15 cellular contexts compared by ENCODE assay signal in genomic region chr11:116953525-116954284, GRCh38.
"Had no signal": no experiment of that assay in that cellular context is flagged by ENCODE, and none has a peak within 500 bp of the region (broad histone marks: within the 10 kb centered on the region; RNA-seq: fewer than 3 reads in every experiment).

No MANE protein-coding gene starts in this region.

- H3K27me3 Mint-ChIP-seq: activated CD4-positive, alpha-beta memory T cell treated with anti-CD3 and anti-CD28 coated beads, Interleukin-2, amount 10 ng/mL, durations not matched to agents 7 days and 5 days; activated naive CD4-positive, alpha-beta T cell treated with anti-CD3 and anti-CD28 coated beads, Interleukin-2, amount 10 ng/mL, durations not matched to agents 7 days and 5 days; stimulated activated naive CD8-positive, alpha-beta T cell treated with anti-CD3 and anti-CD28 coated beads, Interleukin-15, Interleukin-2, amounts not matched to agents 100 ng/mL and 50 ng/mL, for 24 hours had no signal

- H3K4me3 ChIP-seq: ovary, upper lobe of right lung had no signal

- H3K4me1 ChIP-seq: upper lobe of right lung had no signal

- ATAC-seq: esophagus mucosa, upper lobe of right lung had no signal

- H3K4me3 Mint-ChIP-seq: activated CD4-positive, alpha-beta memory T cell treated with anti-CD3 and anti-CD28 coated beads, Interleukin-2, amount 10 ng/mL, durations not matched to agents 7 days and 5 days; activated naive CD4-positive, alpha-beta T cell treated with anti-CD3 and anti-CD28 coated beads, Interleukin-2, amount 10 ng/mL, durations not matched to agents 7 days and 5 days; endodermal cell; neural crest cell; stimulated activated naive CD8-positive, alpha-beta T cell treated with anti-CD3 and anti-CD28 coated beads, Interleukin-15, Interleukin-2, amounts not matched to agents 100 ng/mL and 50 ng/mL, for 24 hours had no signal

- H3K9me3 Mint-ChIP-seq: activated CD4-positive, alpha-beta memory T cell treated with anti-CD3 and anti-CD28 coated beads, Interleukin-2, amount 10 ng/mL, durations not matched to agents 7 days and 5 days; activated naive CD4-positive, alpha-beta T cell treated with anti-CD3 and anti-CD28 coated beads, Interleukin-2, amount 10 ng/mL, durations not matched to agents 7 days and 5 days; endodermal cell; neural crest cell; stimulated activated naive CD8-positive, alpha-beta T cell treated with anti-CD3 and anti-CD28 coated beads, Interleukin-15, Interleukin-2, amounts not matched to agents 100 ng/mL and 50 ng/mL, for 24 hours had no signal

- H3K9me3 ChIP-seq: ovary, upper lobe of right lung had no signal

- H3K27me3 ChIP-seq: ovary, upper lobe of right lung had no signal

- H3K27ac ChIP-seq: ovary, upper lobe of right lung had no signal

- H3K27ac Mint-ChIP-seq: activated CD4-positive, alpha-beta memory T cell treated with anti-CD3 and anti-CD28 coated beads, Interleukin-2, amount 10 ng/mL, durations not matched to agents 7 days and 5 days; activated naive CD4-positive, alpha-beta T cell treated with anti-CD3 and anti-CD28 coated beads, Interleukin-2, amount 10 ng/mL, durations not matched to agents 7 days and 5 days; endodermal cell; stimulated activated naive CD8-positive, alpha-beta T cell treated with anti-CD3 and anti-CD28 coated beads, Interleukin-15, Interleukin-2, amounts not matched to agents 100 ng/mL and 50 ng/mL, for 24 hours had no signal

- H3K36me3 ChIP-seq: ovary had no signal

- DNase-seq: activated CD4-positive, alpha-beta memory T cell treated with anti-CD3 and anti-CD28 coated beads, Interleukin-2, amount 10 ng/mL, durations not matched to agents 7 days and 5 days; activated CD4-positive, alpha-beta T cell treated with anti-CD3 and anti-CD28 coated beads for 1 hour; activated naive CD4-positive, alpha-beta T cell treated with anti-CD3 and anti-CD28 coated beads, Interleukin-2, amount 10 ng/mL, durations not matched to agents 7 days and 5 days; central memory CD4-positive, alpha-beta T cell; endodermal cell; glutamatergic neuron; ovary; stimulated activated CD4-positive, alpha-beta T cell treated with anti-CD3 and anti-CD28 coated beads, Interleukin-4, amount 100 ng/mL, for 1 hour; stimulated activated CD8-positive, alpha-beta memory T cell treated with anti-CD3 and anti-CD28 coated beads, Interleukin-4, amount 100 ng/mL, for 48 hours; SW 1271; T-helper 9 cell; upper lobe of right lung had no signal
